10 cellular contexts compared by ENCODE assay signal in genomic region chr2:171798156-171798815, GRCh38.
DNase-seq lines count a peak whose midpoint lies in the region; FAIRE-seq and TF ChIP-seq lines count a peak whose summit lies in the region.
"Had no signal": no experiment of that assay in that cellular context is flagged by ENCODE, and none has a peak within 500 bp of the region (broad histone marks: within the 10 kb centered on the region; RNA-seq: fewer than 3 reads in every experiment).

No MANE protein-coding gene starts in this region.

- TF ChIP-seq EP300 in stomach (IDR thresholded peaks at IDR 0.05) = no peak

- no peaks in the 10 kb centered on the region for H3K79me2 ChIP-seq in ACC112 (ENCODE audit: control insufficient read depth, insufficient read depth, low read length, unreplicated experiment)

- whole genome bisulfite sequencing in stomach, 5 donors = 59 to 73% (median 66%) methylated on average over 6 of the region's 6 CpGs

- peaks cover 9% of the 10 kb centered on the region for H3K36me3 Mint-ChIP-seq in T-helper 2 cell treated with Interferon-gamma antibody and Interleukin-4, amounts not matched to agents 5 μg/mL and 100 μg/mL, for 36 hours (ENCODE audit: low read depth)

- no peaks in the 10 kb centered on the region for H3K27me3 ChIP-seq in ACC112 (ENCODE audit: insufficient read depth, low read length)
- H3K27me3 ChIP-seq in stomach = no peaks in the 10 kb centered on the region
- H3K27me3 ChIP-seq: MG63 had no signal

- no peak for TF ChIP-seq CTCF in stomach (IDR thresholded peaks at IDR 0.05)

- H3K4me1 ChIP-seq in ACC112 (ENCODE audit: control insufficient read depth, insufficient read depth, low read length, unreplicated experiment) (peaks cover 16% of the 10 kb centered on the region), stomach (peaks cover 0 to 10% (median 4%) of the 10 kb centered on the region in 4 donors)

- intact Hi-C loops in stomach (cut with DNase I; ENCODE audit: low total_unique reads) = no loop called here

- no peaks in the 10 kb centered on the region for H3K9me3 Mint-ChIP-seq in T-helper 2 cell treated with Interferon-gamma antibody and Interleukin-4, amounts not matched to agents 5 μg/mL and 100 μg/mL, for 36 hours

- peaks cover 28% of the 10 kb centered on the region for H3K4me1 Mint-ChIP-seq in T-helper 2 cell treated with Interferon-gamma antibody and Interleukin-4, amounts not matched to agents 5 μg/mL and 100 μg/mL, for 36 hours (ENCODE audit: low read depth)

- H3K4me3 ChIP-seq in ACC112 (ENCODE audit: low read depth, low read length) = no peak overlapping the region
- no peak overlapping the region for H3K4me3 ChIP-seq in stomach
- H3K4me3 ChIP-seq: MG63 had no signal

- H3K27ac Mint-ChIP-seq in T-helper 2 cell treated with Interferon-gamma antibody and Interleukin-4, amounts not matched to agents 5 μg/mL and 100 μg/mL, for 36 hours = peak overlapping the region; percentile 73

- H3K9me3 ChIP-seq in stomach = no peaks in the 10 kb centered on the region
- H3K9me3 ChIP-seq: MG63 had no signal

- H3K36me3 ChIP-seq in ACC112 (ENCODE audit: insufficient read depth, low read length) (no peaks in the 10 kb centered on the region), stomach (peaks cover 0 to 19% (median 14%) of the 10 kb centered on the region in 4 donors)
- H3K36me3 ChIP-seq: MG63 had no signal

- TF ChIP-seq POLR2A in GM12891 (IDR thresholded peaks at IDR 0.05; ENCODE audit: low read depth, low read length) = no peak
- no peak for TF ChIP-seq POLR2A in stomach (IDR thresholded peaks at IDR 0.05)

- H3K27ac ChIP-seq in ACC112 (ENCODE audit: low read depth, low read length) = peak overlapping the region; percentile 75
- no peak overlapping the region for H3K27ac ChIP-seq in stomach

- DNase-seq in GM12891 (ENCODE audit: insufficient read length, low spot score) = no peak
- no peak for DNase-seq in T-helper 2 cell treated with Interferon-gamma antibody and Interleukin-4, amounts not matched to agents 5 μg/mL and 100 μg/mL, for 36 hours (ENCODE audit: low spot score)
- peak; percentile 44 for DNase-seq in glomerular visceral epithelial cell (ENCODE audit: extremely low spot score)
- DNase-seq in NCI-H1092 treated with DMSO at 0.1 percent for 48 hours (lab: John Stamatoyannopoulos, UW) = no peak
- no peak for DNase-seq in COR-L47 (lab: John Stamatoyannopoulos, UW)
- DNase-seq in stomach = no peak
- DNase-seq in activated effector memory CD4-positive, alpha-beta T cell treated with anti-CD3 and anti-CD28 coated beads, Interleukin-2, amount 50 U/mL, for 16 hours = no peak
- DNase-seq: MG63, T-helper 9 cell had no signal

- H3K4me3 Mint-ChIP-seq in T-helper 2 cell treated with Interferon-gamma antibody and Interleukin-4, amounts not matched to agents 5 μg/mL and 100 μg/mL, for 36 hours = no peak overlapping the region

- peak overlapping the region; percentile 50 for H2AFZ ChIP-seq in ACC112 (ENCODE audit: low read length, unreplicated experiment)

- peak; percentile 9 for FAIRE-seq in GM12891 (lab: Jason Lieb, UNC)

- H3K27me3 Mint-ChIP-seq in T-helper 2 cell treated with Interferon-gamma antibody and Interleukin-4, amounts not matched to agents 5 μg/mL and 100 μg/mL, for 36 hours (ENCODE audit: low read depth) = no peaks in the 10 kb centered on the region

TF ChIP-seq in GM12891, 5 proteins besides CTCF, POLR2A, EP300 and RAD21:
- TF ChIP-seq TAF1 (IDR thresholded peaks at IDR 0.05; ENCODE audit: low read depth, low read length) = no peak
- TF ChIP-seq POU2F2 (IDR thresholded peaks at IDR 0.05; ENCODE audit: low read depth, low read length) = no peak
- TF ChIP-seq PAX5 (IDR thresholded peaks at IDR 0.05; ENCODE audit: insufficient read depth, low read length, severe bottlenecking) = no peak
- TF ChIP-seq SPI1 (IDR thresholded peaks at IDR 0.05; ENCODE audit: low read depth, low read length) = no peak
- no peak for TF ChIP-seq POLR2AphosphoS5 (IDR thresholded peaks at IDR 0.05; ENCODE audit: low read depth, low read length)
TF ChIP-seq in GM12891: peak in this region for 0.
